ENCODE assay signal across 15 cellular contexts in the genomic region with DNA sequence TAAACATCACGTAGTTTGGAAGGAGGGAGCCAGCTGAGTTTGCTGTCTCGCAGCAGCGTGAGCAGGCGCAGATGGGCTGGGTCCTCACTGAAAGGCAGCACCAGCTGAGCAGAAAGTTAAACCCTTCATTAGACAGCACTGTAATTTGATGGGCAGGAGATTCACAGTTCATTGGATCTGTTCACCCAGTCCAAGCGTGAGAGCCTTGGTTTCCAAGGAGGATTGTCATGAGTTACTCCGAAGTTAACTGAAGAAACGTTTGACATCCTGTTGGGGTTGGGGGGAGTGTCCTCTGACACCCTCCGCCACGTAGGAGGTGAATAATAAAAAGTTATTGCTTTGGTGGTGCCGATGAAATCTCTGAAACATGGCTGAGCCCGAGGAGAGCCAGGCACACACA.
DNase-seq lines count a peak whose midpoint lies in the region; ATAC-seq and TF ChIP-seq lines count a peak whose summit lies in the region.
"Had no signal": no experiment of that assay in that cellular context is flagged by ENCODE, and none has a peak within 500 bp of the region (broad histone marks: within the 10 kb centered on the region; RNA-seq: fewer than 3 reads in every experiment).

No MANE protein-coding gene starts in this region.

- H3K9me3 Mint-ChIP-seq in stimulated activated memory B cell treated with anti-CD40 and anti-IgM and Interleukin-4, amounts not matched to agents 10 μg/mL and 1 μg/mL and 100 μg/mL, for 72 hours, result no peaks in the 10 kb centered on the region
- H3K9me3 Mint-ChIP-seq in natural killer cell treated with Interleukin-12 subunit alpha and Interleukin-12 subunit beta and Interleukin-15 and Interleukin-18, amount 100 ng/mL, for 72 hours, result no peaks in the 10 kb centered on the region
- H3K9me3 Mint-ChIP-seq: CD4-positive, alpha-beta T cell had no signal

- peaks cover 5% of the 10 kb centered on the region for H3K4me1 Mint-ChIP-seq in stimulated activated memory B cell treated with anti-CD40 and anti-IgM and Interleukin-4, amounts not matched to agents 10 μg/mL and 1 μg/mL and 100 μg/mL, for 72 hours
- H3K4me1 Mint-ChIP-seq in natural killer cell treated with Interleukin-12 subunit alpha and Interleukin-12 subunit beta and Interleukin-15 and Interleukin-18, amount 100 ng/mL, for 72 hours (ENCODE audit: low read depth in 2 of 2), result peaks cover 0 to 8% of the 10 kb centered on the region in 2 donors

- peaks cover 53% of the 10 kb centered on the region for H3K36me3 Mint-ChIP-seq in stimulated activated memory B cell treated with anti-CD40 and anti-IgM and Interleukin-4, amounts not matched to agents 10 μg/mL and 1 μg/mL and 100 μg/mL, for 72 hours
- H3K36me3 Mint-ChIP-seq in natural killer cell treated with Interleukin-12 subunit alpha and Interleukin-12 subunit beta and Interleukin-15 and Interleukin-18, amount 100 ng/mL, for 72 hours, result peaks cover 6% of the 10 kb centered on the region

- H3K79me2 ChIP-seq in neural cell (replicated peaks; ENCODE audit: insufficient read depth, low read length), result no peaks in the 10 kb centered on the region

- no peak overlapping the region for H3K4me3 ChIP-seq in neural cell (ENCODE audit: low read length)
- H3K4me3 ChIP-seq: A549, GM23248, HAP-1 had no signal

- no peaks in the 10 kb centered on the region for H3K27me3 Mint-ChIP-seq in stimulated activated memory B cell treated with anti-CD40 and anti-IgM and Interleukin-4, amounts not matched to agents 10 μg/mL and 1 μg/mL and 100 μg/mL, for 72 hours
- H3K27me3 Mint-ChIP-seq in natural killer cell treated with Interleukin-12 subunit alpha and Interleukin-12 subunit beta and Interleukin-15 and Interleukin-18, amount 100 ng/mL, for 72 hours, result no peaks in the 10 kb centered on the region
- H3K27me3 Mint-ChIP-seq: CD4-positive, alpha-beta T cell had no signal

- no peak overlapping the region for H2AFZ ChIP-seq in neural cell (ENCODE audit: low read depth, low read length)
- H2AFZ ChIP-seq: GM23248 had no signal

- H3K4me3 Mint-ChIP-seq in stimulated activated memory B cell treated with anti-CD40 and anti-IgM and Interleukin-4, amounts not matched to agents 10 μg/mL and 1 μg/mL and 100 μg/mL, for 72 hours, result no peak overlapping the region
- H3K4me3 Mint-ChIP-seq in natural killer cell treated with Interleukin-12 subunit alpha and Interleukin-12 subunit beta and Interleukin-15 and Interleukin-18, amount 100 ng/mL, for 72 hours, result no peak overlapping the region
- H3K4me3 Mint-ChIP-seq: CD4-positive, alpha-beta T cell had no signal

- H3K27ac Mint-ChIP-seq in stimulated activated memory B cell treated with anti-CD40 and anti-IgM and Interleukin-4, amounts not matched to agents 10 μg/mL and 1 μg/mL and 100 μg/mL, for 72 hours, result no peak overlapping the region
- H3K27ac Mint-ChIP-seq in natural killer cell treated with Interleukin-12 subunit alpha and Interleukin-12 subunit beta and Interleukin-15 and Interleukin-18, amount 100 ng/mL, for 72 hours, result no peak overlapping the region
- H3K27ac Mint-ChIP-seq: CD4-positive, alpha-beta T cell had no signal

- no peaks in the 10 kb centered on the region for H3K27me3 ChIP-seq in neural cell (ENCODE audit: insufficient read depth, low read depth, low read length)

- no peaks in the 10 kb centered on the region for H3K36me3 ChIP-seq in neural cell (ENCODE audit: insufficient read depth, low read length)
- H3K36me3 ChIP-seq: HAP-1 had no signal

- H3K9me2 ChIP-seq in neural cell (ENCODE audit: insufficient read depth, low read length), result no peaks in the 10 kb centered on the region

- TF ChIP-seq CTCF in neural cell (IDR thresholded peaks at IDR 0.05; ENCODE audit: poor library complexity, severe bottlenecking), result no peak

- TF ChIP-seq EP300 in neural cell (conservative IDR thresholded peaks at IDR 0.05; ENCODE audit: poor library complexity, severe bottlenecking), result peak; percentile 14

- no peaks in the 10 kb centered on the region for H3F3A ChIP-seq in neural cell (ENCODE audit: insufficient read depth, low read length, poor library complexity, severe bottlenecking)

- H4K20me1 ChIP-seq in neural cell (ENCODE audit: insufficient read depth), result no peaks in the 10 kb centered on the region

- TF ChIP-seq RAD21 in neural cell (conservative IDR thresholded peaks at IDR 0.05), result no peak

- no peak for ATAC-seq in stimulated activated memory B cell treated with anti-CD40 and anti-IgM and Interleukin-4, amounts not matched to agents 10 μg/mL and 1 μg/mL and 100 μg/mL, for 72 hours
- ATAC-seq in natural killer cell treated with Interleukin-12 subunit alpha and Interleukin-12 subunit beta and Interleukin-15 and Interleukin-18, amount 100 ng/mL, for 72 hours, result no peak
- ATAC-seq: A549 had no signal

- H3K4me2 ChIP-seq in neural cell (ENCODE audit: low read length), result no peak overlapping the region
- H3K4me2 ChIP-seq: A549 had no signal

- no peak overlapping the region for H3K9ac ChIP-seq in neural cell (ENCODE audit: low read length)
- H3K9ac ChIP-seq: GM23248 had no signal

- DNase-seq in NCI-H1417 (lab: John Stamatoyannopoulos, UW) (peak in 2 of 3 experiments; percentile 59 to 76), NCI-H1417 treated with DMSO at 0.1 percent for 48 hours (lab: John Stamatoyannopoulos, UW) (no peak), islet precursor cell (peak; percentile 31)
- DNase-seq in activated CD8-positive, alpha-beta memory T cell treated with anti-CD3 and anti-CD28 coated beads for 24 hours, result no peak
- no peak for DNase-seq in natural killer cell treated with Interleukin-12 subunit alpha and Interleukin-12 subunit beta and Interleukin-15 and Interleukin-18, amount 100 ng/mL, for 72 hours (ENCODE audit: low spot score)
- DNase-seq: AML-193; Caco-2; CD4-positive, alpha-beta T cell; GM23248 had no signal

- no peaks in the 10 kb centered on the region for H3K9me3 ChIP-seq in neural cell (ENCODE audit: low read length)
- H3K9me3 ChIP-seq: A549, Caco-2, HAP-1 had no signal

- no peak overlapping the region for H3K27ac ChIP-seq in neural cell (ENCODE audit: low read length)
- H3K27ac ChIP-seq: 22Rv1, A549, C4-2B, GM23248 had no signal

TF ChIP-seq in neural cell, 6 proteins besides CTCF, POLR2A, EP300 and RAD21:
- TF ChIP-seq MXI1 (conservative IDR thresholded peaks at IDR 0.05; ENCODE audit: poor library complexity, severe bottlenecking) (no peak), POLR2AphosphoS5 (IDR thresholded peaks at IDR 0.05) (peak; percentile 73)

Comparison
In these comparisons a context has a peak if more than half of its experiments do, and no peak if none do; other contexts are left out.
1. DNase-seq: peak in NCI-H1417 (2 of 3) and islet precursor cell (single experiment); none in NCI-H1417 treated with DMSO at 0.1 percent for 48 hours (single experiment), activated CD8-positive, alpha-beta memory T cell treated with anti-CD3 and anti-CD28 coated beads for 24 hours (single experiment) and natural killer cell treated with Interleukin-12 subunit alpha and Interleukin-12 subunit beta and Interleukin-15 and Interleukin-18, amount 100 ng/mL, for 72 hours (single experiment).